ENCODE assay signal across 23 cellular contexts in genomic region chr3:13883681-13884080, GRCh38. TPM values are rescaled to one million over a fixed set of nuclear protein-coding genes. Genes with fewer than 3 reads are reported as not detected.
"Had no signal": no experiment of that assay in that cellular context is flagged by ENCODE, and none has a peak within 500 bp of the region (broad histone marks: within the 10 kb centered on the region; RNA-seq: fewer than 3 reads in every experiment).

No MANE protein-coding gene starts in this region.

- H3K4me1 ChIP-seq: SJSA1 had no signal

- FAIRE-seq: HepG2, RCC 7860 had no signal

- DNase-seq: IMR-90, Karpas-422, KG1, MG63, NCI-H1092, NCI-H1436, NCI-H187, NCI-H2029, NCI-H2081 treated with DMSO at 0.1 percent for 48 hours, NCI-H2171, NCI-H226, NCI-H446, NCI-H510A, NCI-H524 treated with DMSO at 0.1 percent for 48 hours, NCI-H69, NCI-H774, Right ventricle myocardium superior, RPMI8226, SIG-M5 had no signal

- H3K36me3 ChIP-seq: MG63, SJSA1 had no signal

- ATAC-seq: HepG2 had no signal

- H3K4me3 ChIP-seq: MG63, SJSA1, SK-N-MC had no signal

- H3K27ac ChIP-seq: SJSA1, SK-N-MC had no signal

- H3K9me3 ChIP-seq: MG63, SJSA1 had no signal

RNA-seq across cellular contexts. Expression of gene WNT7A, which starts 3.8 kb away (rescaled TPM):
- total RNA-seq: HepG2, IMR-90, Right ventricle myocardium superior, SJSA1 had no signal
- polyA plus RNA-seq: HepG2, IMR-90 had no signal
